8 cellular contexts compared by ENCODE assay signal in the genomic region with DNA sequence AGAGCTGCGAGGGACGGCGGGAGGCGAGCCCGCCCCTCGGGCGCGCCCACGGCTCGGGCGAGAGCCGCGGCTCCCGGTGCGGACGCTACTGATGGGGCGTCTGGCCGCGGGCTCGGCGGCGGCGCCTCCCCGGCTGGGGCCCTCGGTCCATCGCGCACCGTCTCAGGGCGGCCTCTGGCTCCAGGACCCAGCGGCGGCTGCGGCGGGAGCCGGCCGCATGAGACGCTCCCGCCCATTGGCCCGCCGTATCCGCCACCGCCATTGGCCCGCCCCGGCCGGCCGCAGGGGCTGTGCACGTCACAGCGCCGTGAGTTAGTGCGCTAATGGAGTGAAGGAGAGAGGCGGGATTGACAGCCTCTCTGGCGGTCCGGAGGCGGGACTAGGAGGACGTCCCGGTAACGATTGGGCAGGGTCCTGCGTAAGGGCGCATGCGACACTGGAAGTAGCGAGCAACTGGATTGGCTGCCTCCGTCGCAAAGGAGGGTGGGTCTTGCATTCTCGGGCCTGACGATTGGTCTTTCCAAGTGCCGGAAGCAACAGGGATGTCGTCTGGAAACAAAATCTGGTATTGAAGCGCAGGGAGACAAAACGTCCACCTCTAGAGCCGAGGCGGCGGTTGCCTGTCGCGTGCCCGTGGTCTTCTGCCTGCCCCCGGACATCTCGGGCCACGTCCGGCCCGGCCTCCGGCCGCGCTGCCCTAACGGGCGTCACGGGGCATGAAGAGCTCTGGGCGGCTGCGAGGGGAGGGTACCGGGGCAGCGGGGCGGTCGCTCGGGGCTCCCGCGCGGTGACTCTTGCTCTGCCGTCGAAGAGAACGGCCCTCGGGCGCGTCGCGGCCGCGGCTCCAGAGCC. TPM values are rescaled to one million over a fixed set of nuclear protein-coding genes. Genes with fewer than 3 reads are reported as not detected.
DNase-seq lines count a peak whose midpoint lies in the region; ATAC-seq, FAIRE-seq and TF ChIP-seq lines count a peak whose summit lies in the region.

A gene (minus strand): TSS at position 176 of the 852 bp plus-strand sequence. CDS start 173,542 bp downstream, outside the sequence.

- intact Hi-C loops in OCI-LY7 (cut with micrococcal nuclease; ENCODE audit: unreplicated experiment): no loop called here
- intact Hi-C loops in endothelial cell of umbilical vein (cut with micrococcal nuclease): loop anchor here (1.0 to 2.0 kb wide), 3 partner anchors 15 to 160 kb away; no protein-coding TSS in a partner anchor

- peak; percentile 75 for TF ChIP-seq POLR2A in endothelial cell of umbilical vein (IDR thresholded peaks at IDR 0.05; ENCODE audit: low read depth, low read length)

- peak within 1 kb of the TSS; percentile 100 for H3K4me2 ChIP-seq in OCI-LY7 (ENCODE audit: low read length)
- peak within 1 kb of the TSS; percentile 96 for H3K4me2 ChIP-seq in endothelial cell of umbilical vein (ENCODE audit: insufficient read depth, low read length)

- peak within 1 kb of the TSS; percentile 70 for H2AFZ ChIP-seq in OCI-LY7 (ENCODE audit: low read length)
- peak within 1 kb of the TSS; percentile 51 for H2AFZ ChIP-seq in endothelial cell of umbilical vein (ENCODE audit: low read depth, low read length)

- H4K20me1 ChIP-seq in OCI-LY7 (ENCODE audit: insufficient read depth, low read length) (peaks cover 27% of the 10 kb centered on the region), endothelial cell of umbilical vein (replicated peaks; ENCODE audit: control insufficient read depth, extremely low read depth, insufficient read depth, low read length) (peaks cover 4% of the 10 kb centered on the region)

- ATAC-seq in GM21526 (IDR thresholded peaks at IDR 0.05; ENCODE audit: low FRiP score, unreplicated experiment): peak; percentile 80

- BruUV-seq in OCI-LY7 (replicated peaks; lab: Mats Ljungman, UMichigan) (no TSS peak), endothelial cell of umbilical vein (replicated peaks; lab: Mats Ljungman, UMichigan) (no TSS peak)

- dilution Hi-C loops in endothelial cell of umbilical vein (cut with MboI; ENCODE audit: extremely low pct_ligation_motif_present, low sequenced_read_pairs): no loop called here

- H3K27ac ChIP-seq in OCI-LY7 (ENCODE audit: low read depth, low read length, poor library complexity, severe bottlenecking) (peak within 1 kb of the TSS; percentile 92), endothelial cell of umbilical vein (ENCODE audit: insufficient read depth, low read depth, low read length) (peak within 1 kb of the TSS; percentile 55)

- no peaks in the 10 kb centered on the region for H3K9me1 ChIP-seq in endothelial cell of umbilical vein (replicated peaks; ENCODE audit: control insufficient read depth, extremely low read depth, insufficient read depth, low read length)

- POLR2A ChIA-PET in OCI-LY7 (lab: Charles Lee): no interaction called here
- POLR2A ChIA-PET in endothelial cell of umbilical vein (lab: Charles Lee): no interaction called here

- H3K9me3 ChIP-seq in OCI-LY7 (ENCODE audit: low read length): no peaks in the 10 kb centered on the region
- no peaks in the 10 kb centered on the region for H3K9me3 ChIP-seq in endothelial cell of umbilical vein (replicated peaks; ENCODE audit: control insufficient read depth, insufficient read depth, low read length)

- no peaks in the 10 kb centered on the region for H3K27me3 ChIP-seq in endothelial cell of umbilical vein (ENCODE audit: control insufficient read depth in 2 of 2, insufficient read depth in 2 of 2, low read length in 2 of 2)

- H3K79me2 ChIP-seq in OCI-LY7 (ENCODE audit: insufficient read depth, low read depth, low read length) (peaks cover 51% of the 10 kb centered on the region), endothelial cell of umbilical vein (ENCODE audit: control insufficient read depth, insufficient read depth, low read length) (peaks cover 54% of the 10 kb centered on the region)

- peak within 1 kb of the TSS; percentile 83 for H3K4me3 ChIP-seq in OCI-LY7 (ENCODE audit: low read depth, low read length, poor library complexity, severe bottlenecking)
- peak within 1 kb of the TSS; percentile 73 to 83 (median 76) for H3K4me3 ChIP-seq in endothelial cell of umbilical vein (replicated peaks in 1 of 3; ENCODE audit: insufficient read depth in 1 of 3, low read depth in 1 of 3, low read length in 3 of 3)

- CTCF ChIA-PET in OCI-LY7 (lab: Charles Lee; ENCODE audit: unreplicated experiment): no interaction called here
- CTCF ChIA-PET in endothelial cell of umbilical vein (lab: Charles Lee): interaction anchor here (1.2 to 2.8 kb wide), 3 partner anchors 17 to 80 kb away, joined by 3 to 11 read pairs (median 5); a partner anchor contains a TSS

- H3K36me3 ChIP-seq in OCI-LY7 (ENCODE audit: insufficient read depth, low read length) (peaks cover 12% of the 10 kb centered on the region), endothelial cell of umbilical vein (ENCODE audit: control insufficient read depth in 2 of 2, extremely low read depth in 1 of 2, insufficient read depth in 2 of 2, low read length in 2 of 2) (peaks cover 0 to 2% of the 10 kb centered on the region in 2 experiments)

- H3K9ac ChIP-seq in endothelial cell of umbilical vein (replicated peaks; ENCODE audit: extremely low read depth, insufficient read depth, low read length): peak within 1 kb of the TSS; percentile 75

- H3K9me2 ChIP-seq in OCI-LY7 (ENCODE audit: insufficient read depth, low read length): no peaks in the 10 kb centered on the region

- DNase-seq in D721Med (ENCODE audit: insufficient read length, low spot score): peak; percentile 64
- peak; percentile 100 for DNase-seq in HuH-7.5 (ENCODE audit: low spot score)
- peak; percentile 100 for DNase-seq in OCI-LY7 (ENCODE audit: low spot score)
- DNase-seq in activated T-cell treated with anti-CD3 and anti-CD28 coated beads for 1 hour (ENCODE audit: low read depth): peak; percentile 93
- DNase-seq in endothelial cell of umbilical vein (ENCODE audit: low read depth, low spot score): peak; percentile 100
- peak; percentile 99 for DNase-seq in middle frontal gyrus (ENCODE audit: extremely low spot score, low spot score)
- DNase-seq in stimulated activated CD8-positive, alpha-beta memory T cell treated with anti-CD3 and anti-CD28 coated beads, Interleukin-2, amount 100 ng/mL, for 48 hours (ENCODE audit: low read depth in 2 of 2): peak; percentile 94 to 96

- FAIRE-seq in D721Med (lab: Jason Lieb, UNC) (no peak), endothelial cell of umbilical vein (lab: Jason Lieb, UNC) (peak; percentile 100)

- TF ChIP-seq CTCF in D721Med (IDR thresholded peaks at IDR 0.05; ENCODE audit: insufficient read depth, missing control alignments) (no peak), OCI-LY7 (conservative IDR thresholded peaks at IDR 0.05; ENCODE audit: low read length) (no peak), endothelial cell of umbilical vein (IDR thresholded peaks at IDR 0.05; ENCODE audit: extremely low read depth in 1 of 2, insufficient read depth in 1 of 2, low read depth in 1 of 2, low read length in 2 of 2) (no peak)

- H3K4me1 ChIP-seq in OCI-LY7 (ENCODE audit: insufficient read depth, low read length, poor library complexity, severe bottlenecking) (peaks cover 42% of the 10 kb centered on the region), endothelial cell of umbilical vein (ENCODE audit: control insufficient read depth, extremely low read depth, insufficient read depth, low read length) (peaks cover 23% of the 10 kb centered on the region)

TF ChIP-seq in endothelial cell of umbilical vein, 7 proteins besides CTCF, POLR2A, EP300 and RAD21:
- TF ChIP-seq MYC (IDR thresholded peaks at IDR 0.05; ENCODE audit: low read depth, low read length) (no peak), POLR2AphosphoS5 (IDR thresholded peaks at IDR 0.05; ENCODE audit: insufficient read depth, low read depth, low read length) (peak; percentile 81)
TF ChIP-seq in endothelial cell of umbilical vein: peak in this region for 1.

RNA-seq across cellular contexts. Expression of the gene that starts here (rescaled TPM):
- total RNA-seq in OCI-LY7 (2014; rRNA removed; shearing (Covaris generic)): 87.0 and 89.1 TPM in 2 replicates
- total RNA-seq in OCI-LY7 (2022) (247 and 251 TPM in 2 replicates), endothelial cell of umbilical vein (184 and 191 TPM in 2 replicates)
- 49.5 and 55.8 TPM in 2 replicates for polyA plus RNA-seq in endothelial cell of umbilical vein
- 47.8 and 59.7 TPM in 2 replicates for polyA plus RNA-seq in endothelial cell of umbilical vein (2011; cell fraction: cytosol; rRNA removed)
- 194 and 236 TPM in 2 replicates for polyA plus RNA-seq in endothelial cell of umbilical vein (2011; cell fraction: nucleus; rRNA removed)
- 87.0 and 89.3 TPM in 2 replicates for polyA plus RNA-seq in endothelial cell of umbilical vein (2012)
- polyA minus RNA-seq in endothelial cell of umbilical vein: 99.2 and 130 TPM in 2 replicates
- polyA minus RNA-seq in endothelial cell of umbilical vein (2011; cell fraction: cytosol; rRNA and poly(A)+ RNA removed): 32.7 TPM
- polyA minus RNA-seq in endothelial cell of umbilical vein (2011; cell fraction: nucleus; rRNA and poly(A)+ RNA removed): 115 and 144 TPM in 2 replicates

Comparison
In these comparisons a context has a peak if more than half of its experiments do, and no peak if none do; other contexts are left out.
1. Peak in every context shown above with its lines: DNase-seq, ATAC-seq, H3K4me3 ChIP-seq and H3K27ac ChIP-seq.